8 cellular contexts compared by ENCODE assay signal in the genomic region with DNA sequence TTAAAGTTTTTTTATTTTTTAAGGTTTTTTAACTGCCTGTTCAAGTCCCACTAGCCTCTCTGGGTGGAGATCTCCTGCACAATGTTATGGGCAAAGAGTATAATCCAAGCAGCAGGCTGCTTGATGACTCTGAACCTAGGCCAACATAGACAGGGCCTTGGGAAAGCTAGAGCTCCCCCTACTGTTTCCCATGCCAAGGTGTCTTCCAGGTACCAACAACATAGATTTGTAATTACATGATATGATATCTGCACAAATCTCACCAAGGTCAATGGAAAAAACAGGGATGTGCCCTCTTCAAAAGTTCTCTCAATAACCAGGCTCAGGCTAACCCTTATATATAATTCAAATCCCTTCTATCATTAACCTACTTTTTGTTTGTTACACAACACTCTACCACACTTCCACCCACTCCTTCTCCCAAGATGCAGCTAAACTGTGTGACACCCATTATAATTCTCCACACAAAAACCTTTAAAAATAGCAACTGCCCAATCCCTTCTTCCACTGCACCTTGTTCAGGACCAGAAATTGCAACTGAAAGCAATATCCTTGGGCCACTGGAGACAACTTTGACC. TPM values are rescaled to one million over a fixed set of nuclear protein-coding genes. Genes with fewer than 3 reads are reported as not detected.
DNase-seq lines count a peak whose midpoint lies in the region; ATAC-seq and TF ChIP-seq lines count a peak whose summit lies in the region.

No MANE protein-coding gene starts in this region.

- peaks cover 4 to 9% (median 6%) of the 10 kb centered on the region in 4 donors for H3K4me1 Mint-ChIP-seq in naive thymus-derived CD8-positive, alpha-beta T cell

- H3K36me3 ChIP-seq in A673 (ENCODE audit: insufficient read depth, low read length, poor library complexity, severe bottlenecking) (peaks cover 4% of the 10 kb centered on the region), tibial nerve (peaks cover 0 to 67% (median 0%) of the 10 kb centered on the region in 3 donors)

- peak; percentile 88 to 89 for ATAC-seq in naive thymus-derived CD8-positive, alpha-beta T cell
- ATAC-seq in HG03108 (IDR thresholded peaks at IDR 0.05; ENCODE audit: unreplicated experiment) = no peak

- no peak for TF ChIP-seq POLR2A in tibial nerve (IDR thresholded peaks at IDR 0.05)

- peak; percentile 65 for TF ChIP-seq CTCF in A673 (conservative IDR thresholded peaks at IDR 0.05; ENCODE audit: low read depth, low read length)
- peak; percentile 84 for TF ChIP-seq CTCF in GM12872 (IDR thresholded peaks at IDR 0.05; ENCODE audit: insufficient read depth, low read depth, low read length)
- peak; percentile 30 to 62 (median 52) for TF ChIP-seq CTCF in tibial nerve (IDR thresholded peaks at IDR 0.05)

- BruUV-seq in A673 (replicated peaks; lab: Mats Ljungman, UMichigan) = no TSS peak

- H3K4me3 ChIP-seq in A673 (ENCODE audit: low read depth, low read length, poor library complexity, severe bottlenecking) (no peak overlapping the region), tibial nerve (no peak overlapping the region)

- H3K27me3 ChIP-seq in A673 (replicated peaks; ENCODE audit: insufficient read depth, low read depth, low read length, poor library complexity) (no peaks in the 10 kb centered on the region), tibial nerve (no peaks in the 10 kb centered on the region)

- H3K36me3 Mint-ChIP-seq in naive thymus-derived CD8-positive, alpha-beta T cell = peaks cover 0 to 78% (median 14%) of the 10 kb centered on the region in 3 donors

- H3K4me1 ChIP-seq in A673 (ENCODE audit: insufficient read depth, low read length, poor library complexity, severe bottlenecking) = no peaks in the 10 kb centered on the region
- no peaks in the 10 kb centered on the region for H3K4me1 ChIP-seq in tibial nerve

- no peak overlapping the region for H3K27ac ChIP-seq in A673 (ENCODE audit: low read depth, low read length, poor library complexity, severe bottlenecking)
- no peak overlapping the region for H3K27ac ChIP-seq in epithelial cell of prostate
- H3K27ac ChIP-seq in tibial nerve = no peak overlapping the region

- no peaks in the 10 kb centered on the region for H3K27me3 Mint-ChIP-seq in naive thymus-derived CD8-positive, alpha-beta T cell

- peak overlapping the region in 2 of 10 donors; percentile 7 to 81 for H3K27ac Mint-ChIP-seq in naive thymus-derived CD8-positive, alpha-beta T cell

- H3K9me3 ChIP-seq in A673 (ENCODE audit: low read depth, low read length, poor library complexity, severe bottlenecking) (no peaks in the 10 kb centered on the region), tibial nerve (no peaks in the 10 kb centered on the region)

- POLR2A ChIA-PET in A673 (lab: Charles Lee; ENCODE audit: low non-redundant PET) = no interaction called here
- POLR2A ChIA-PET in naive thymus-derived CD8-positive, alpha-beta T cell (lab: Charles Lee) = no interaction called here

- no peaks in the 10 kb centered on the region for H3K9me3 Mint-ChIP-seq in naive thymus-derived CD8-positive, alpha-beta T cell

- TF ChIP-seq EP300 in tibial nerve (IDR thresholded peaks at IDR 0.05) = no peak

- intact Hi-C loops in A673 (cut with micrococcal nuclease; ENCODE audit: unreplicated experiment) = no loop called here

- peak; percentile 43 for DNase-seq in A673 (ENCODE audit: low spot score)
- DNase-seq in NCI-H146 (lab: John Stamatoyannopoulos, UW) = peak; percentile 4
- peak; percentile 55 for DNase-seq in activated CD4-positive, alpha-beta T cell treated with anti-CD3 and anti-CD28 coated beads for 48 hours
- peak; percentile 8 for DNase-seq in epithelial cell of prostate (ENCODE audit: low read depth, low spot score)
- DNase-seq in naive thymus-derived CD8-positive, alpha-beta T cell = peak in 9 of 10 donors; percentile 16 to 75 (median 42)
- DNase-seq in tibial nerve (ENCODE audit: low spot score in 2 of 2) = peak in 1 of 2 donors; percentile 51

- H3K4me3 Mint-ChIP-seq in naive thymus-derived CD8-positive, alpha-beta T cell = no peak overlapping the region

- CTCF ChIA-PET in A673 (lab: Charles Lee) = no interaction called here

RNA-seq across cellular contexts. Expression of a gene that starts 43.8 kb away (rescaled TPM):
- total RNA-seq in A673 (2021) (26.8 and 27.0 TPM in 2 replicates), tibial nerve (10 to 100 TPM; 22.6 to 32.4 (median 26.0) TPM)
- 10 to 100 TPM; 41.8 to 42.0 TPM for total RNA-seq in naive thymus-derived CD8-positive, alpha-beta T cell
- 10 to 100 TPM; 12.9 to 27.3 (median 14.2) TPM for polyA plus RNA-seq in naive thymus-derived CD8-positive, alpha-beta T cell

RNA-seq across cellular contexts. Expression of a gene that starts 49.7 kb away (rescaled TPM):
- total RNA-seq in A673 (2021) (82.8 and 106 TPM in 2 replicates), tibial nerve (10 to 100 TPM in 3 of 4 donors, 1 to 10 TPM in 1; 9.8 to 28.4 (median 23.0) TPM)
- total RNA-seq in naive thymus-derived CD8-positive, alpha-beta T cell = 10 to 100 TPM; 51.1 to 56.2 TPM
- polyA plus RNA-seq in naive thymus-derived CD8-positive, alpha-beta T cell = 10 to 100 TPM; 41.6 to 45.3 (median 44.4) TPM
